In the genomic region with DNA sequence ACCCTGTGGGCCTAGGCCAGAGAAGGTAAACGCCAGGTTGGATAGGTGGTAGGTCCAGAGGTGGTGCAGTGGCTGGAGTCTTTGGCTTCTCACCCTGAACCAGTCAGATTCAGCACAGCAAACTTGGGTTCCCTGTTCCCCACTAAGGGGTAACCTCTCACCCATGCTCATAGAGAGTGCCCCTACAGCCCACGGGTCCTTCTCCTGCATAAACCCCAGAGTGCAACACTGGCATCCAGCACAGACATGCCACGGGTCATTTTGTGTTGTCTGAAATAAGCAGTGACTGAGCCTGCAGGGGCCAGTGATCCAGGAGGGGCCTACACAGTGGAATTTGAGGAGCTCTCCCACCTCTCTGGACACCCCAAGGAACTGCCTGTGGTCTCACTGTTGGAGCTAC, we compare ENCODE assay signal across 30 cellular contexts. TPM values are rescaled to one million over a fixed set of nuclear protein-coding genes. Genes with fewer than 3 reads are reported as not detected.
"Had no signal": no experiment of that assay in that cellular context is flagged by ENCODE, and none has a peak within 500 bp of the region (broad histone marks: within the 10 kb centered on the region; RNA-seq: fewer than 3 reads in every experiment).

No MANE protein-coding gene starts in this region.

- H3K36me3 ChIP-seq: left ventricle myocardium inferior, pancreas, prostate gland, suprapubic skin, thoracic aorta, tibial artery, uterus had no signal

- ATAC-seq: pancreas; sciatic nerve; stimulated activated naive B cell treated with anti-CD40 and anti-IgM and Interleukin-4, amounts not matched to agents 10 μg/mL and 1 μg/mL and 100 μg/mL, for 72 hours; stimulated activated naive CD8-positive, alpha-beta T cell treated with anti-CD3 and anti-CD28 coated beads, Interleukin-15, Interleukin-2, amounts not matched to agents 100 U/mL and 50 U/mL, for 24 hours had no signal

- FAIRE-seq: pancreas had no signal

- H3K27me3 ChIP-seq: pancreas had no signal

- H3K27ac Mint-ChIP-seq: mesothelial cell of epicardium; naive B cell; nephron; stimulated activated naive B cell treated with anti-CD40 and anti-IgM and Interleukin-4, amounts not matched to agents 10 μg/mL and 1 μg/mL and 100 μg/mL, for 72 hours had no signal

- H3K27ac ChIP-seq: left ventricle myocardium inferior, pancreas, prostate gland, skin epidermis, suprapubic skin, thoracic aorta, tibial artery, uterus had no signal

- H3K36me3 Mint-ChIP-seq: mesothelial cell of epicardium; naive B cell; stimulated activated naive B cell treated with anti-CD40 and anti-IgM and Interleukin-4, amounts not matched to agents 10 μg/mL and 1 μg/mL and 100 μg/mL, for 72 hours had no signal

- H3K9me3 Mint-ChIP-seq: mesothelial cell of epicardium; nephron; neural crest cell; stimulated activated naive B cell treated with anti-CD40 and anti-IgM and Interleukin-4, amounts not matched to agents 10 μg/mL and 1 μg/mL and 100 μg/mL, for 72 hours had no signal

- H3K4me3 ChIP-seq: left ventricle myocardium inferior, lung, pancreas, prostate gland, skin epidermis, suprapubic skin, thoracic aorta, tibial artery, uterus had no signal

- H3K9me3 ChIP-seq: left ventricle myocardium inferior, pancreas, prostate gland, suprapubic skin, thoracic aorta, tibial artery, uterus had no signal

- H3K4me3 Mint-ChIP-seq: mesothelial cell of epicardium; naive B cell; nephron; stimulated activated naive B cell treated with anti-CD40 and anti-IgM and Interleukin-4, amounts not matched to agents 10 μg/mL and 1 μg/mL and 100 μg/mL, for 72 hours had no signal

- H3K4me1 ChIP-seq: pancreas, prostate gland had no signal

- DNase-seq: hypothalamus; islet precursor cell; left ventricle myocardium inferior; mesendoderm; naive B cell; nucleus accumbens; posterior cingulate gyrus; stimulated activated CD4-positive, alpha-beta T cell treated with anti-CD3 and anti-CD28 coated beads, Interleukin-12 subunit alpha, Interleukin-12 subunit beta, amount 100 ng/mL, for 4 hours; stimulated activated CD4-positive, alpha-beta T cell treated with anti-CD3 and anti-CD28 coated beads, Interleukin-15, amount 100 ng/mL, for 24 hours; stimulated activated CD4-positive, alpha-beta T cell treated with anti-CD3 and anti-CD28 coated beads, Interleukin-2, amount 100 ng/mL, for 24 hours; stimulated activated CD4-positive, alpha-beta T cell treated with anti-CD3 and anti-CD28 coated beads, Interleukin-4, amount 100 ng/mL, for 1 hour; stimulated activated naive B cell treated with anti-CD40 and anti-IgM and Interleukin-4, amounts not matched to agents 10 μg/mL and 1 μg/mL and 100 μg/mL, for 72 hours; stimulated activated naive CD8-positive, alpha-beta T cell treated with anti-CD3 and anti-CD28 coated beads, Interleukin-15, Interleukin-2, amounts not matched to agents 100 U/mL and 50 U/mL, for 24 hours; tibial artery; trophoblast cell; uterus had no signal

RNA-seq across cellular contexts. Expression of a gene that starts 5.1 kb away (rescaled TPM):
- total RNA-seq: kidney epithelial cell, mononuclear cell had no signal

RNA-seq across cellular contexts. Expression of a gene that starts 40.5 kb away (rescaled TPM):
- total RNA-seq: kidney epithelial cell, left ventricle myocardium inferior, mesothelial cell of epicardium, mononuclear cell, subcutaneous adipose tissue had no signal

RNA-seq across cellular contexts. Expression of a gene that starts 59.6 kb away (rescaled TPM):
- total RNA-seq: kidney epithelial cell, left ventricle myocardium inferior, mesothelial cell of epicardium, neural crest cell, osteoblast, subcutaneous adipose tissue had no signal
